11 cellular contexts compared by ENCODE assay signal in genomic region chr13:113178070-113178895, GRCh38. TPM values are rescaled to one million over a fixed set of nuclear protein-coding genes. Genes with fewer than 3 reads are reported as not detected.
DNase-seq lines count a peak whose midpoint lies in the region; ATAC-seq and TF ChIP-seq lines count a peak whose summit lies in the region.
"Had no signal": no experiment of that assay in that cellular context is flagged by ENCODE, and none has a peak within 500 bp of the region (broad histone marks: within the 10 kb centered on the region; RNA-seq: fewer than 3 reads in every experiment).

No MANE protein-coding gene starts in this region.

- H3K4me1 ChIP-seq in CD8-positive, alpha-beta memory T cell (ENCODE audit: insufficient read depth, low read length), result peaks cover 57% of the 10 kb centered on the region
- H3K4me1 ChIP-seq in endodermal cell (ENCODE audit: control insufficient read depth, insufficient read depth, low read length), result peaks cover 26% of the 10 kb centered on the region
- peaks cover 7 to 54% of the 10 kb centered on the region in 2 donors for H3K4me1 ChIP-seq in naive thymus-derived CD4-positive, alpha-beta T cell (ENCODE audit: control insufficient read depth in 2 of 2, insufficient read depth in 2 of 2, low read length in 2 of 2)

- H3K27me3 ChIP-seq in CD8-positive, alpha-beta memory T cell (ENCODE audit: insufficient read depth, low read length, poor library complexity, severe bottlenecking), result no peaks in the 10 kb centered on the region
- H3K27me3 ChIP-seq in MG63, result no peaks in the 10 kb centered on the region
- H3K27me3 ChIP-seq in endodermal cell (ENCODE audit: control insufficient read depth, insufficient read depth, low read length, poor library complexity, severe bottlenecking), result no peaks in the 10 kb centered on the region
- no peaks in the 10 kb centered on the region for H3K27me3 ChIP-seq in naive thymus-derived CD4-positive, alpha-beta T cell (ENCODE audit: control insufficient read depth in 2 of 2, insufficient read depth in 2 of 2, low read length in 2 of 2)

- DNase-seq in CD8-positive, alpha-beta memory T cell, result no peak
- DNase-seq in MG63 (peak; percentile 64), endodermal cell (no peak), globus pallidus (ENCODE audit: low spot score) (no peak), MV-4-11 (lab: John Stamatoyannopoulos, UW) (no peak), NCI-H1048 (lab: John Stamatoyannopoulos, UW) (no peak)
- no peak for DNase-seq in naive thymus-derived CD4-positive, alpha-beta T cell
- DNase-seq in activated T-cell treated with anti-CD3 and anti-CD28 coated beads, Interleukin-2, amount 50 U/mL, for 48 hours, result no peak
- DNase-seq: GDM1, NCI-H1436 treated with DMSO at 0.1 percent for 48 hours had no signal

- H3K36me3 ChIP-seq in CD8-positive, alpha-beta memory T cell (ENCODE audit: insufficient read depth, low read length), result peaks cover 39% of the 10 kb centered on the region
- H3K36me3 ChIP-seq in MG63, result peaks cover 87% of the 10 kb centered on the region
- peaks cover 79% of the 10 kb centered on the region for H3K36me3 ChIP-seq in endodermal cell (ENCODE audit: control insufficient read depth, insufficient read depth, low read length)
- peaks cover 11 to 71% (median 14%) of the 10 kb centered on the region in 3 experiments for H3K36me3 ChIP-seq in naive thymus-derived CD4-positive, alpha-beta T cell (ENCODE audit: control insufficient read depth in 2 of 3, insufficient read depth in 3 of 3, low read length in 3 of 3)

- peak overlapping the region in 2 of 7 donors; percentile 8 to 80 for H3K4me3 Mint-ChIP-seq in CD8-positive, alpha-beta memory T cell
- peak overlapping the region; percentile 51 for H3K4me3 Mint-ChIP-seq in endodermal cell
- H3K4me3 Mint-ChIP-seq in naive thymus-derived CD4-positive, alpha-beta T cell, result peak overlapping the region in 2 of 10 donors; percentile 42 to 43

- no peak for TF ChIP-seq CTCF in endodermal cell (conservative IDR thresholded peaks at IDR 0.05)

- POLR2A ChIA-PET in CD8-positive, alpha-beta memory T cell (lab: Charles Lee), result no interaction called here
- POLR2A ChIA-PET in naive thymus-derived CD4-positive, alpha-beta T cell (lab: Charles Lee), result interaction anchor here (0.6 to 1.0 kb wide), 2 partner anchors 21 to 29 kb away, joined by 3 read pairs; no protein-coding TSS in a partner anchor

- H3K27ac ChIP-seq in CD8-positive, alpha-beta memory T cell (ENCODE audit: low read depth, low read length), result no peak overlapping the region
- peak overlapping the region; percentile 65 for H3K27ac ChIP-seq in endodermal cell (ENCODE audit: low read depth, low read length)
- H3K27ac ChIP-seq in naive thymus-derived CD4-positive, alpha-beta T cell (ENCODE audit: low read depth, low read length), result no peak overlapping the region

- H3K36me3 Mint-ChIP-seq in CD8-positive, alpha-beta memory T cell, result peaks cover 26 to 70% (median 31%) of the 10 kb centered on the region in 3 donors
- peaks cover 72% of the 10 kb centered on the region for H3K36me3 Mint-ChIP-seq in endodermal cell (ENCODE audit: low read depth)
- H3K36me3 Mint-ChIP-seq in naive thymus-derived CD4-positive, alpha-beta T cell, result peaks cover 9 to 68% (median 42%) of the 10 kb centered on the region in 5 donors

- H3K4me1 Mint-ChIP-seq in CD8-positive, alpha-beta memory T cell, result peaks cover 68 to 77% (median 76%) of the 10 kb centered on the region in 3 donors
- peaks cover 44% of the 10 kb centered on the region for H3K4me1 Mint-ChIP-seq in endodermal cell
- peaks cover 5 to 51% (median 9%) of the 10 kb centered on the region in 7 donors for H3K4me1 Mint-ChIP-seq in naive thymus-derived CD4-positive, alpha-beta T cell

- intact Hi-C loops in naive thymus-derived CD4-positive, alpha-beta T cell (cut with micrococcal nuclease), result no loop called here

- CTCF ChIA-PET in CD8-positive, alpha-beta memory T cell (lab: Charles Lee), result no interaction called here
- CTCF ChIA-PET in naive thymus-derived CD4-positive, alpha-beta T cell (lab: Charles Lee), result interaction anchor here (0.6 kb wide), 1 partner anchor 18 kb away, joined by 3 read pairs; no protein-coding TSS in a partner anchor

- H3K4me3 ChIP-seq in CD8-positive, alpha-beta memory T cell (ENCODE audit: low read length), result no peak overlapping the region
- H3K4me3 ChIP-seq in MG63 (no peak overlapping the region), endodermal cell (ENCODE audit: low read length) (peak overlapping the region; percentile 31)
- H3K4me3 ChIP-seq in naive thymus-derived CD4-positive, alpha-beta T cell (ENCODE audit: low read length), result no peak overlapping the region

- H3K27me3 Mint-ChIP-seq in CD8-positive, alpha-beta memory T cell, result no peaks in the 10 kb centered on the region
- no peaks in the 10 kb centered on the region for H3K27me3 Mint-ChIP-seq in endodermal cell (ENCODE audit: insufficient read depth)
- H3K27me3 Mint-ChIP-seq in naive thymus-derived CD4-positive, alpha-beta T cell, result no peaks in the 10 kb centered on the region

- peaks cover 3 to 8% (median 5%) of the 10 kb centered on the region in 5 donors for H3K9me3 Mint-ChIP-seq in CD8-positive, alpha-beta memory T cell
- H3K9me3 Mint-ChIP-seq in endodermal cell, result no peaks in the 10 kb centered on the region
- no peaks in the 10 kb centered on the region for H3K9me3 Mint-ChIP-seq in naive thymus-derived CD4-positive, alpha-beta T cell

- WGBS in endodermal cell (ENCODE audit: insufficient coverage in 1 of 2, insufficient read length in 1 of 2), 2 experiments, result 88 to 89% methylated on average over 22 to 25 of the region's 25 CpGs

- peak overlapping the region; percentile 43 for H3K9ac ChIP-seq in endodermal cell (ENCODE audit: extremely low read depth, low read length, poor library complexity, severe bottlenecking)

- peak overlapping the region in 7 of 8 donors; percentile 42 to 90 (median 73) for H3K27ac Mint-ChIP-seq in CD8-positive, alpha-beta memory T cell
- H3K27ac Mint-ChIP-seq in endodermal cell, result peak overlapping the region; percentile 99
- H3K27ac Mint-ChIP-seq in naive thymus-derived CD4-positive, alpha-beta T cell, result peak overlapping the region in 7 of 9 donors; percentile 20 to 53 (median 41)

- no peak for ATAC-seq in naive thymus-derived CD4-positive, alpha-beta T cell

- H3K9me3 ChIP-seq in CD8-positive, alpha-beta memory T cell (ENCODE audit: low read length), result no peaks in the 10 kb centered on the region
- no peaks in the 10 kb centered on the region for H3K9me3 ChIP-seq in MG63
- no peaks in the 10 kb centered on the region for H3K9me3 ChIP-seq in endodermal cell (ENCODE audit: control insufficient read depth, low read length)
- no peaks in the 10 kb centered on the region for H3K9me3 ChIP-seq in naive thymus-derived CD4-positive, alpha-beta T cell (ENCODE audit: control insufficient read depth in 2 of 3, low read length in 3 of 3)

RNA-seq across cellular contexts. Expression of gene PROZ, which starts 19.8 kb away (rescaled TPM):
- total RNA-seq in CD8-positive, alpha-beta memory T cell, result not detected
- polyA plus RNA-seq in CD8-positive, alpha-beta memory T cell, result not detected
- total RNA-seq in MG63 (2014; rRNA removed; shearing (Covaris generic); ENCODE audit: low replicate concordance), result not detected in 2 replicates
- total RNA-seq in endodermal cell, result under 1 TPM; 0.40 to 0.84 TPM
- polyA plus RNA-seq in endodermal cell (2013, experiment 1 of 2), result 0.53 TPM
- not detected for polyA plus RNA-seq in endodermal cell (2013, experiment 2 of 2)
- total RNA-seq in naive thymus-derived CD4-positive, alpha-beta T cell, result under 1 TPM in 1 of 5 experiments, not detected in 4; 0.24 TPM
- polyA plus RNA-seq in naive thymus-derived CD4-positive, alpha-beta T cell, result not detected
- total RNA-seq: pulmonary artery endothelial cell had no signal

RNA-seq across cellular contexts. Expression of gene PCID2, which starts 30.2 kb away (rescaled TPM):
- total RNA-seq in CD8-positive, alpha-beta memory T cell, result 10 to 100 TPM; 60.1 to 62.3 TPM
- polyA plus RNA-seq in CD8-positive, alpha-beta memory T cell, result 90.4 TPM
- total RNA-seq in MG63 (2014; rRNA removed; shearing (Covaris generic); ENCODE audit: low replicate concordance), result 74.5 and 106 TPM in 2 replicates
- 10 to 100 TPM; 70.5 to 71.7 TPM for total RNA-seq in endodermal cell
- 55.5 TPM for polyA plus RNA-seq in endodermal cell (2013, experiment 1 of 2)
- 54.2 TPM for polyA plus RNA-seq in endodermal cell (2013, experiment 2 of 2)
- total RNA-seq in naive thymus-derived CD4-positive, alpha-beta T cell, result 10 to 100 TPM; 44.2 to 83.7 (median 77.1) TPM
- polyA plus RNA-seq in naive thymus-derived CD4-positive, alpha-beta T cell, result 10 to 100 TPM; 62.9 to 84.4 TPM

RNA-seq across cellular contexts. Expression of gene CUL4A, which starts 31.1 kb away (rescaled TPM):
- 10 to 100 TPM; 82.5 to 87.3 TPM for total RNA-seq in CD8-positive, alpha-beta memory T cell
- 67.4 TPM for polyA plus RNA-seq in CD8-positive, alpha-beta memory T cell
- 157 and 2,206 TPM in 2 replicates for total RNA-seq in MG63 (2014; rRNA removed; shearing (Covaris generic); ENCODE audit: low replicate concordance)
- total RNA-seq in endodermal cell, result 10 to 100 TPM; 92.9 to 99.4 TPM
- 64.6 TPM for polyA plus RNA-seq in endodermal cell (2013, experiment 1 of 2)
- 64.5 TPM for polyA plus RNA-seq in endodermal cell (2013, experiment 2 of 2)
- 10 to 100 TPM; 69.2 to 94.7 (median 82.3) TPM for total RNA-seq in naive thymus-derived CD4-positive, alpha-beta T cell
- 10 to 100 TPM; 35.0 to 61.2 TPM for polyA plus RNA-seq in naive thymus-derived CD4-positive, alpha-beta T cell

RNA-seq across cellular contexts. Expression of gene F10, which starts 55.7 kb away (rescaled TPM):
- total RNA-seq in CD8-positive, alpha-beta memory T cell, result not detected
- not detected for polyA plus RNA-seq in CD8-positive, alpha-beta memory T cell
- total RNA-seq in MG63 (2014; rRNA removed; shearing (Covaris generic); ENCODE audit: low replicate concordance), result not detected in 2 replicates
- total RNA-seq in endodermal cell, result 10 to 100 TPM; 18.7 to 32.4 TPM
- 15.5 TPM for polyA plus RNA-seq in endodermal cell (2013, experiment 1 of 2)
- 18.2 TPM for polyA plus RNA-seq in endodermal cell (2013, experiment 2 of 2)
- total RNA-seq in naive thymus-derived CD4-positive, alpha-beta T cell, result not detected
- not detected for polyA plus RNA-seq in naive thymus-derived CD4-positive, alpha-beta T cell

Comparison
In these comparisons a context has a peak if more than half of its experiments do, and no peak if none do; other contexts are left out.
1. H3K27ac Mint-ChIP-seq: peak in every context shown above with its lines; median percentile 99 in endodermal cell; 73 in CD8-positive, alpha-beta memory T cell; 41 in naive thymus-derived CD4-positive, alpha-beta T cell.